9 cellular contexts compared by ENCODE assay signal in the genomic region with DNA sequence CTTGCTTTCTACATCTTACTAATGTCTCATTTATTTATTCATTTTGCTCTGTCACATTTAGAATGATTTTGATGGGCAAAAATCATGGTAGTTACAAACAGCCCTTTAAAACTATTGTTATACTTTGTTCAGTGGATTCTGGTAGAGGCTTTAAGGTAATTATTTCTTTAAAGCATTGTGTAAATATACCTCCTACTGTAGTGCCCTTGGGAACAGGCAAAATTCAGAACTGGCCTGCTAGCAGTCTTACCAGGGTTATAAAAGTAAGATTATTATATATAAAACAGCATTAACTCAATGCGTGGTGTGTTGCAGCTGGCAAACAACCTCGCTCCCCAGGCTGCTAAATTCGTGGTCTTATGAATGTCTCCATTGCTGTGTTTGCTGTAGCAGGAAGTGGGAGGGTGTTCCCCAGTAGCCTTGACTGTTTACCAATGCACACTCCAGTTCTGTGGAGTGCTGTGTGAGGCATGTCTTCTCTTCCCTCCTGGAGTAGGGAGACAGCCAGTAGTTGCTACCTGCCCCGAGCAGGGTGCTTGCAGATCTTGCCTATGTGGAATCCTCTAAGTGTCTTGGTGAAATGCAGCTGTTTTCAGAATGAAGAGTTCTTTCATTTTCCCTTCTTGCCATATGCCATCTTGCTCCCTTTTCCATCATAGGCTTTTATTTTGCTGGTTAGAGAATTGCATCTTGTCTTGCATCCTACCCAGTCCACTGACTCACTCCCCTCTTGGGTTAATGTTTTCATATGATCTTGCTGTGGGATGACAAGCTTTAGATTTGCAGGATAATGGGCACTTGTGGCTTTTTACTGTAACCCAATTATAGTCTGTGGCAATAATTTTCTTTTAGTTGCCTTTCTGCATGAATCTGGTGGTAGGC. TPM values are rescaled to one million over a fixed set of nuclear protein-coding genes. Genes with fewer than 3 reads are reported as not detected.
DNase-seq lines count a peak whose midpoint lies in the region; ATAC-seq and TF ChIP-seq lines count a peak whose summit lies in the region.
"Had no signal": no experiment of that assay in that cellular context is flagged by ENCODE, and none has a peak within 500 bp of the region (broad histone marks: within the 10 kb centered on the region; RNA-seq: fewer than 3 reads in every experiment).

No MANE protein-coding gene starts in this region.

- no peaks in the 10 kb centered on the region for H3K9me3 ChIP-seq in T-helper 17 cell (ENCODE audit: control insufficient read depth, low read length, poor library complexity, severe bottlenecking)
- H3K9me3 ChIP-seq: HAP-1 had no signal

- no peak for TF ChIP-seq CTCF in AG10803 (conservative IDR thresholded peaks at IDR 0.05; ENCODE audit: low read length)

- peak overlapping the region; percentile 90 for H3K27ac Mint-ChIP-seq in T-helper 17 cell

- H3K4me1 Mint-ChIP-seq in T-helper 17 cell: peaks cover 35% of the 10 kb centered on the region

- peak overlapping the region; percentile 64 for H3K4me3 Mint-ChIP-seq in T-helper 17 cell

- no peak overlapping the region for H3K4me3 ChIP-seq in AG10803 (ENCODE audit: low read length)
- H3K4me3 ChIP-seq: HAP-1 had no signal

- DNase-seq in AG10803 (ENCODE audit: low read depth): peak; percentile 18
- peak; percentile 44 for DNase-seq in EH (ENCODE audit: low read depth)
- no peak for DNase-seq in T-helper 17 cell
- peak; percentile 31 for DNase-seq in iris pigment epithelial cell (ENCODE audit: low read depth)
- no peak for DNase-seq in NCI-H1694 treated with DMSO at 0.1 percent for 48 hours (lab: John Stamatoyannopoulos, UW)
- no peak for DNase-seq in globus pallidus (ENCODE audit: low spot score)
- no peak for DNase-seq in activated CD8-positive, alpha-beta memory T cell treated with anti-CD3 and anti-CD28 coated beads, Interleukin-2, amount 50 U/mL, for 48 hours

- H3K27me3 Mint-ChIP-seq in T-helper 17 cell: no peaks in the 10 kb centered on the region

- peaks cover 8% of the 10 kb centered on the region for H3K36me3 Mint-ChIP-seq in T-helper 17 cell (ENCODE audit: low read depth)

- peak; percentile 70 for ATAC-seq in T-helper 17 cell
- ATAC-seq in GM21737 (IDR thresholded peaks at IDR 0.05; ENCODE audit: unreplicated experiment): no peak

RNA-seq across cellular contexts. Expression of gene IGF2R, which starts 45.3 kb away (rescaled TPM):
- total RNA-seq in T-helper 17 cell: 10 to 100 TPM; 56.7 to 59.5 TPM

Comparison
In these comparisons a context has a peak if more than half of its experiments do, and no peak if none do; other contexts are left out.
1. DNase-seq: peak in AG10803 (single experiment), EH (single experiment) and iris pigment epithelial cell (single experiment); none in T-helper 17 cell (0 of 3), NCI-H1694 treated with DMSO at 0.1 percent for 48 hours (single experiment), globus pallidus (single experiment) and activated CD8-positive, alpha-beta memory T cell treated with anti-CD3 and anti-CD28 coated beads, Interleukin-2, amount 50 U/mL, for 48 hours (single experiment).